Comparison of ENCODE assay signal across 16 cellular contexts in the genomic region with DNA sequence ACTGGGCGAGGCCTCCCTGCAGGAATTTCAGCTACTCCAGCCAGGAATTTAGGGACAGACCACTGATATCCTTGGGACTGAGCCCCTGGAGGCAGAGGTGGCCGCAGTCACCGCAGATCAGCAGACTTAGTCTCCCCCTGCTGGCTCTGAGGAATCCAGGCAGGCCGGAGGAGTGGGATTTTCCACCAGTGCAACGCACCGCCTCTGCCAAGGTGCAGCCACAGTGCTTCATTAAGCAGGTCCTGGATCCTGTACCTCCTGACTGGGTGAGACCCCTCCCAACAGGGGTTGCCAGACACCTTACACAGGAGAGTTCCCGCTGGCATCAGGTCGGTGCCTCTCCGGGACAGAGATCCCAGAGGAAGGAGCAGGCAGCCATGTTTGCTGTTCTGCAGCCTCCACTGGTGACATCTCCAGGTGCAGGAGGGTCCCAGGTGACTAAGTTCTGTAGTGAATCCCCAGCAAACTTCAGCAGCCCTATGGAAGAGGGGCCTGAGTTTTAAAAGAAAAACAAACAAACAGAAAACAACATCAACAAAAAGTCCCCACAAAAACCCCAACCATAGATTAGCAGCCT.
DNase-seq lines count a peak whose midpoint lies in the region; TF ChIP-seq lines count a peak whose summit lies in the region.
"Had no signal": no experiment of that assay in that cellular context is flagged by ENCODE, and none has a peak within 500 bp of the region (broad histone marks: within the 10 kb centered on the region; RNA-seq: fewer than 3 reads in every experiment).

No MANE protein-coding gene starts in this region.

- H3K4me2 ChIP-seq in mesenchymal stem cell (ENCODE audit: low read length, poor library complexity, severe bottlenecking): peak overlapping the region; percentile 36
- no peak overlapping the region for H3K4me2 ChIP-seq in Karpas-422 (ENCODE audit: low read depth, low read length, poor library complexity, severe bottlenecking)
- H3K4me2 ChIP-seq: BLaER1 had no signal

- no peak overlapping the region for H3K14ac ChIP-seq in mesenchymal stem cell (ENCODE audit: low read length in 2 of 2)

- H3K9ac ChIP-seq in mesenchymal stem cell (ENCODE audit: low read length) (no peak overlapping the region), Karpas-422 (ENCODE audit: low read length) (no peak overlapping the region)
- H3K9ac ChIP-seq: BLaER1 had no signal

- H3K36me3 ChIP-seq in BE2C: no peaks in the 10 kb centered on the region
- no peaks in the 10 kb centered on the region for H3K36me3 ChIP-seq in mesenchymal stem cell (ENCODE audit: control insufficient read depth in 1 of 2, insufficient read depth in 2 of 2, low read depth in 1 of 2, low read length in 2 of 2)
- H3K36me3 ChIP-seq in sigmoid colon: no peaks in the 10 kb centered on the region
- H3K36me3 ChIP-seq in Karpas-422 (ENCODE audit: insufficient read depth, low read length): no peaks in the 10 kb centered on the region
- H3K36me3 ChIP-seq: BLaER1 had no signal

- H4K20me1 ChIP-seq in Karpas-422 (ENCODE audit: insufficient read depth, low read depth, low read length): no peaks in the 10 kb centered on the region
- H4K20me1 ChIP-seq: BLaER1 had no signal

- H3K4me3 ChIP-seq in BE2C (ENCODE audit: low read depth, low read length) (no peak overlapping the region), mesenchymal stem cell (ENCODE audit: insufficient read depth in 1 of 2, low read depth in 1 of 2, low read length in 2 of 2) (no peak overlapping the region), sigmoid colon (no peak overlapping the region), Karpas-422 (ENCODE audit: low read length) (no peak overlapping the region)
- H3K4me3 ChIP-seq: BLaER1 had no signal

- DNase-seq in BE2C: peak; percentile 43
- peak; percentile 43 for DNase-seq in HuH-7 (ENCODE audit: low spot score)
- DNase-seq in ecto neural progenitor cell (ENCODE audit: low spot score): peak; percentile 71
- DNase-seq in mesenchymal stem cell: no peak
- DNase-seq in sigmoid colon: no peak
- no peak for DNase-seq in activated CD4-positive, alpha-beta T cell treated with anti-CD3 and anti-CD28 coated beads, Interleukin-2, amount 50 U/mL, for 4 hours
- no peak for DNase-seq in activated CD4-positive, alpha-beta memory T cell treated with anti-CD3 and anti-CD28 coated beads for 36 hours
- DNase-seq in Karpas-422: no peak
- DNase-seq: activated T-cell treated with anti-CD3 and anti-CD28 coated beads, Interleukin-2, amount 50 U/mL, for 4 hours; GF-D8; hypothalamus; NCI-H2029; RPMI8226; stimulated activated CD4-positive, alpha-beta T cell treated with anti-CD3 and anti-CD28 coated beads, Interleukin-12 subunit alpha, Interleukin-12 subunit beta, amount 100 ng/mL, for 4 hours had no signal

- H3K27ac ChIP-seq in mesenchymal stem cell (ENCODE audit: low read length, poor library complexity, severe bottlenecking) (no peak overlapping the region), sigmoid colon (no peak overlapping the region), Karpas-422 (ENCODE audit: low read length) (no peak overlapping the region)
- H3K27ac ChIP-seq: BLaER1 had no signal

- no peaks in the 10 kb centered on the region for H3K27me3 ChIP-seq in BE2C
- no peaks in the 10 kb centered on the region for H3K27me3 ChIP-seq in mesenchymal stem cell (ENCODE audit: control insufficient read depth in 1 of 2, insufficient read depth in 1 of 2, low read length in 2 of 2)
- no peaks in the 10 kb centered on the region for H3K27me3 ChIP-seq in sigmoid colon
- H3K27me3 ChIP-seq in Karpas-422 (ENCODE audit: low read length): no peaks in the 10 kb centered on the region
- H3K27me3 ChIP-seq: BLaER1 had no signal

- 51% methylated on average over 9 of the region's 9 CpGs for WGBS in mesenchymal stem cell
- WGBS in sigmoid colon, 2 donors: 74 to 80% methylated on average over 9 of the region's 9 CpGs

- POLR2A ChIA-PET in activated CD4-positive, alpha-beta memory T cell treated with anti-CD3 and anti-CD28 coated beads for 36 hours (lab: Charles Lee): no interaction called here

- no peak overlapping the region for H4K8ac ChIP-seq in mesenchymal stem cell (ENCODE audit: low read length)

- no peak overlapping the region for H3K4ac ChIP-seq in mesenchymal stem cell (ENCODE audit: low read depth in 1 of 2, low read length in 2 of 2)

- H3K9me2 ChIP-seq in Karpas-422 (replicated peaks; ENCODE audit: insufficient read depth, low read length): no peaks in the 10 kb centered on the region

- CTCF ChIA-PET in activated CD4-positive, alpha-beta memory T cell treated with anti-CD3 and anti-CD28 coated beads for 36 hours (lab: Charles Lee): no interaction called here

- no peak overlapping the region for H2BK120ac ChIP-seq in mesenchymal stem cell (ENCODE audit: low read depth, low read length)

- peak; percentile 53 for TF ChIP-seq CTCF in BE2C (IDR thresholded peaks at IDR 0.05; ENCODE audit: low read depth, low read length)
- TF ChIP-seq CTCF in sigmoid colon (IDR thresholded peaks at IDR 0.05): no peak

- H2BK15ac ChIP-seq in mesenchymal stem cell (ENCODE audit: low read depth, poor library complexity, severe bottlenecking): no peak overlapping the region

- H3K4me3 Mint-ChIP-seq in activated CD4-positive, alpha-beta memory T cell treated with anti-CD3 and anti-CD28 coated beads for 36 hours: no peak overlapping the region
- H3K4me3 Mint-ChIP-seq: activated T-cell treated with anti-CD3 and anti-CD28 coated beads, Interleukin-2, amount 50 U/mL, for 4 hours; natural killer cell treated with Interleukin-12 subunit alpha and Interleukin-12 subunit beta and Interleukin-15 and Interleukin-18, amount 100 ng/mL, for 72 hours had no signal

- H3K9me3 ChIP-seq in BE2C: no peaks in the 10 kb centered on the region
- no peaks in the 10 kb centered on the region for H3K9me3 ChIP-seq in mesenchymal stem cell (ENCODE audit: control insufficient read depth, low read length)
- H3K9me3 ChIP-seq in sigmoid colon: no peaks in the 10 kb centered on the region
- peaks cover 3% of the 10 kb centered on the region for H3K9me3 ChIP-seq in Karpas-422 (ENCODE audit: low read length)
- H3K9me3 ChIP-seq: BLaER1 had no signal

- H3K27ac Mint-ChIP-seq in activated CD4-positive, alpha-beta memory T cell treated with anti-CD3 and anti-CD28 coated beads for 36 hours: no peak overlapping the region
- H3K27ac Mint-ChIP-seq: natural killer cell treated with Interleukin-12 subunit alpha and Interleukin-12 subunit beta and Interleukin-15 and Interleukin-18, amount 100 ng/mL, for 72 hours had no signal

- H3K4me1 Mint-ChIP-seq in activated CD4-positive, alpha-beta memory T cell treated with anti-CD3 and anti-CD28 coated beads for 36 hours (ENCODE audit: low read depth): no peaks in the 10 kb centered on the region

- peaks cover 7% of the 10 kb centered on the region for H3K4me1 ChIP-seq in BE2C
- H3K4me1 ChIP-seq in mesenchymal stem cell (ENCODE audit: control insufficient read depth, insufficient read depth, low read depth, low read length): peaks cover 10% of the 10 kb centered on the region
- H3K4me1 ChIP-seq in sigmoid colon: no peaks in the 10 kb centered on the region
- no peaks in the 10 kb centered on the region for H3K4me1 ChIP-seq in Karpas-422 (ENCODE audit: low read length)
- H3K4me1 ChIP-seq: BLaER1 had no signal

- no peak for TF ChIP-seq POLR2A in sigmoid colon (IDR thresholded peaks at IDR 0.05)

- no peak for TF ChIP-seq EP300 in sigmoid colon (IDR thresholded peaks at IDR 0.05)

- no peak overlapping the region for H2AK5ac ChIP-seq in mesenchymal stem cell (ENCODE audit: low read length, severe bottlenecking)

- no peak overlapping the region for H2BK12ac ChIP-seq in mesenchymal stem cell (ENCODE audit: low read length in 2 of 2)

- no peak overlapping the region for H3K23ac ChIP-seq in mesenchymal stem cell (ENCODE audit: low read length in 2 of 2)

- H2AFZ ChIP-seq in mesenchymal stem cell (ENCODE audit: low read depth, low read length) (no peak overlapping the region), Karpas-422 (ENCODE audit: low read length) (no peak overlapping the region)

- H3K79me2 ChIP-seq in Karpas-422 (ENCODE audit: low read length): no peaks in the 10 kb centered on the region

- no peaks in the 10 kb centered on the region for H3K36me3 Mint-ChIP-seq in activated CD4-positive, alpha-beta memory T cell treated with anti-CD3 and anti-CD28 coated beads for 36 hours

- no peak overlapping the region for H3K18ac ChIP-seq in mesenchymal stem cell (ENCODE audit: low read depth in 1 of 2, low read length in 2 of 2)

- H3K79me1 ChIP-seq in mesenchymal stem cell (replicated peaks; ENCODE audit: low read length, poor library complexity, severe bottlenecking): no peaks in the 10 kb centered on the region

- H3K27me3 Mint-ChIP-seq in activated CD4-positive, alpha-beta memory T cell treated with anti-CD3 and anti-CD28 coated beads for 36 hours: no peaks in the 10 kb centered on the region
- H3K27me3 Mint-ChIP-seq: natural killer cell treated with Interleukin-12 subunit alpha and Interleukin-12 subunit beta and Interleukin-15 and Interleukin-18, amount 100 ng/mL, for 72 hours had no signal

- intact Hi-C loops in sigmoid colon (cut with DNase I): no loop called here
- intact Hi-C loops in activated CD4-positive, alpha-beta memory T cell treated with anti-CD3 and anti-CD28 coated beads for 36 hours (cut with micrococcal nuclease): no loop called here

- H4K91ac ChIP-seq in mesenchymal stem cell (ENCODE audit: low read length): no peak overlapping the region

- H3K9me3 Mint-ChIP-seq in activated CD4-positive, alpha-beta memory T cell treated with anti-CD3 and anti-CD28 coated beads for 36 hours: peaks cover 6% of the 10 kb centered on the region

- no peak overlapping the region for H2BK5ac ChIP-seq in mesenchymal stem cell (ENCODE audit: low read depth, low read length, poor library complexity, severe bottlenecking)

Comparison
In these comparisons a context has a peak if more than half of its experiments do, and no peak if none do; other contexts are left out.
1. DNase-seq: peak in BE2C (single experiment), HuH-7 (single experiment) and ecto neural progenitor cell (single experiment); none in mesenchymal stem cell (single experiment), sigmoid colon (single experiment), activated CD4-positive, alpha-beta T cell treated with anti-CD3 and anti-CD28 coated beads, Interleukin-2, amount 50 U/mL, for 4 hours (0 of 2), activated CD4-positive, alpha-beta memory T cell treated with anti-CD3 and anti-CD28 coated beads for 36 hours (single experiment) and Karpas-422 (single experiment).